In the genomic region with DNA sequence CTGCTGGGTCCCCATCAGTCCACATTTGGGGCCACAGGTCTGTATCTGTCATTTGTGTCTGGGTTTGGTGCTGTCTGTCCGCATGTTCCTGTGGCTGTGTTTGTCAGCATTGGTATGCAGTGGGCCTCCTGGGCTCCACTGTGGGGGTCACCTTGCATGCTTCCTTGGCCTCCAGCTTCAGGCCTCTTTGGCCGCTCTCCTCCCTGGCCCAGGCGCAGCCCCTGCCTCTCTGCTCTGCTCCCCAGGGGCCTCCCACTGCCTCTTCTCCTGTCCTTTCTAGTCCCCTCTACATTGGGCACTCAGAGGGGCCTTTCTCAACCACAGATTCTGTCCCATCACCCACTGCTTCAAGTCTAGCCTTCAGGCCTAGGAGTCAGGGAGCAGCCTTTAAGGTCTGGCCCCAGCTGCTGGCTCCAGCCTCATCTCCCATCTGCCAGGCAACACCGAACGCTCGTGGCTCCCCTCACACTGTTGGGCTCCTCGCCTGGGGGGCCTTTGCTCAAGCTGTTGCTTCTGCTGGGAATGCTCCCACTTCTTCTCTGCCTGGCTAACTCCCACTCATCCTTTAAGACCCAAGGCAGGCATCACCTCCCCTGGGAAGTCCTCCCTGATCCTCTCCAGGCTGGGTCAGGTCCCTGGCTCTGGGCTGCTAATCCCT, we compare ENCODE assay signal across 17 cellular contexts. TPM values are rescaled to one million over a fixed set of nuclear protein-coding genes. Genes with fewer than 3 reads are reported as not detected.
"Had no signal": no experiment of that assay in that cellular context is flagged by ENCODE, and none has a peak within 500 bp of the region (broad histone marks: within the 10 kb centered on the region; RNA-seq: fewer than 3 reads in every experiment).

No MANE protein-coding gene starts in this region.

- H3K27me3 Mint-ChIP-seq: activated B cell treated with CpG ODN at 0.5 μM for 24 hours; activated CD4-positive, alpha-beta T cell treated with anti-CD3 and anti-CD28 coated beads, Interleukin-2, amount 10 ng/mL, durations not matched to agents 7 days and 5 days; activated naive CD8-positive, alpha-beta T cell; T-cell had no signal

- H3K9me3 ChIP-seq: gastroesophageal sphincter, ovary, tibial artery had no signal

- H3K4me3 ChIP-seq: cardiac muscle cell, coronary artery, gastroesophageal sphincter, ovary, tibial artery had no signal

- H3K9me3 Mint-ChIP-seq: activated B cell treated with CpG ODN at 0.5 μM for 24 hours; activated CD4-positive, alpha-beta T cell treated with anti-CD3 and anti-CD28 coated beads, Interleukin-2, amount 10 ng/mL, durations not matched to agents 7 days and 5 days; T-cell had no signal

- H3K27me3 ChIP-seq: cardiac muscle cell, gastroesophageal sphincter, ovary, tibial artery had no signal

- H3K27ac Mint-ChIP-seq: activated B cell treated with CpG ODN at 0.5 μM for 24 hours; activated CD4-positive, alpha-beta T cell treated with anti-CD3 and anti-CD28 coated beads, Interleukin-2, amount 10 ng/mL, durations not matched to agents 7 days and 5 days; activated naive CD8-positive, alpha-beta T cell had no signal

- DNase-seq: activated B cell treated with CpG ODN at 0.5 μM for 24 hours; activated CD4-positive, alpha-beta T cell treated with anti-CD3 and anti-CD28 coated beads, Interleukin-2, amount 10 ng/mL, durations not matched to agents 7 days and 5 days; anterior cingulate cortex; effector memory CD4-positive, alpha-beta T cell; kidney; ovary; retina; stimulated activated CD4-positive, alpha-beta T cell treated with anti-CD3 and anti-CD28 coated beads, Interleukin-15, amount 100 ng/mL, for 24 hours; stimulated activated CD4-positive, alpha-beta T cell treated with anti-CD3 and anti-CD28 coated beads, Interleukin-4, amount 100 ng/mL, for 24 hours had no signal

- H3K36me3 Mint-ChIP-seq: activated naive CD8-positive, alpha-beta T cell had no signal

- H3K27ac ChIP-seq: cardiac muscle cell, ovary had no signal

- H3K36me3 ChIP-seq: ovary had no signal

- ATAC-seq: gastroesophageal sphincter, T-cell had no signal

- H3K4me3 Mint-ChIP-seq: activated B cell treated with CpG ODN at 0.5 μM for 24 hours; activated CD4-positive, alpha-beta T cell treated with anti-CD3 and anti-CD28 coated beads, Interleukin-2, amount 10 ng/mL, durations not matched to agents 7 days and 5 days; activated naive CD8-positive, alpha-beta T cell; T-cell had no signal

RNA-seq across cellular contexts. Expression of a gene that starts 50.0 kb away (rescaled TPM):
- total RNA-seq: activated B cell treated with CpG ODN at 0.5 μM for 24 hours; activated CD4-positive, alpha-beta T cell treated with anti-CD3 and anti-CD28 coated beads, Interleukin-2, amount 10 ng/mL, durations not matched to agents 7 days and 5 days; cardiac muscle cell; epithelial cell of proximal tubule; kidney; liver; ovary had no signal
- polyA plus RNA-seq: liver, ovary had no signal
